ENCODE assay signal across 15 cellular contexts in genomic region chr22:20012741-20013331, GRCh38. TPM values are rescaled to one million over a fixed set of nuclear protein-coding genes. Genes with fewer than 3 reads are reported as not detected.
DNase-seq lines count a peak whose midpoint lies in the region; ATAC-seq and TF ChIP-seq lines count a peak whose summit lies in the region.
"Had no signal": no experiment of that assay in that cellular context is flagged by ENCODE, and none has a peak within 500 bp of the region (broad histone marks: within the 10 kb centered on the region; RNA-seq: fewer than 3 reads in every experiment).

No MANE protein-coding gene starts in this region.

- H4K20me1 ChIP-seq in BLaER1 treated with 17β-estradiol and CSF1 and Interleukin-3, amounts not matched to agents 10 nM and 100 nM, result peaks cover 0 to 20% (median 7%) of the 10 kb centered on the region in 11 experiments; a peak in 6 of 22 replicates
- no peaks in the 10 kb centered on the region for H4K20me1 ChIP-seq in IMR-90 (ENCODE audit: insufficient read depth, low read length)

- peaks cover 32 to 35% (median 33%) of the 10 kb centered on the region in 11 experiments for H3K27me3 ChIP-seq in BLaER1 treated with 17β-estradiol and CSF1 and Interleukin-3, amounts not matched to agents 10 nM and 100 nM
- peaks cover 27% of the 10 kb centered on the region for H3K27me3 ChIP-seq in IMR-90 (ENCODE audit: control insufficient read depth, insufficient read depth, low read length)
- no peaks in the 10 kb centered on the region for H3K27me3 ChIP-seq in endocrine pancreas (ENCODE audit: control insufficient read depth, insufficient read depth, low read length)
- H3K27me3 ChIP-seq in trophoblast cell (ENCODE audit: insufficient read depth, low read length), result peaks cover 11% of the 10 kb centered on the region
- no peaks in the 10 kb centered on the region for H3K27me3 ChIP-seq in uterus
- H3K27me3 ChIP-seq: BE2C, Peyer's patch had no signal

- H3K9ac ChIP-seq in BLaER1 treated with 17β-estradiol and CSF1 and Interleukin-3, amounts not matched to agents 10 nM and 100 nM, result 0 out of 22 replicates have a peak overlapping the region, but pooled peaks of 1 of the 11 experiments have one; percentile 18
- H3K9ac ChIP-seq in IMR-90 (ENCODE audit: low read depth, low read length) (no peak overlapping the region), endocrine pancreas (ENCODE audit: control insufficient read depth, insufficient read depth, low read length) (peak overlapping the region; percentile 23), trophoblast cell (ENCODE audit: low read length) (no peak overlapping the region)

- H3K18ac ChIP-seq in IMR-90 (ENCODE audit: low read depth, low read length), result no peak overlapping the region
- no peak overlapping the region for H3K18ac ChIP-seq in trophoblast cell (ENCODE audit: low read length)

- H2BK5ac ChIP-seq in IMR-90 (ENCODE audit: low read depth, low read length, poor library complexity, severe bottlenecking) (no peak overlapping the region), trophoblast cell (ENCODE audit: low read depth, low read length, poor library complexity) (no peak overlapping the region)

- no peak for TF ChIP-seq POLR2A in IMR-90 (IDR thresholded peaks at IDR 0.05; ENCODE audit: low read depth, low read length)
- TF ChIP-seq POLR2A in uterus (IDR thresholded peaks at IDR 0.05), result no peak

- TF ChIP-seq CTCF in IMR-90 (conservative IDR thresholded peaks at IDR 0.05; ENCODE audit: low read depth, low read length) (no peak), uterus (IDR thresholded peaks at IDR 0.05) (no peak)

- H3K9me3 ChIP-seq in BLaER1 treated with 17β-estradiol and CSF1 and Interleukin-3, amounts not matched to agents 10 nM and 100 nM (replicated peaks in 1 of 11), result no peaks in the 10 kb centered on the region
- no peaks in the 10 kb centered on the region for H3K9me3 ChIP-seq in IMR-90 (ENCODE audit: control insufficient read depth, insufficient read depth, low read length)
- H3K9me3 ChIP-seq in endocrine pancreas (ENCODE audit: control insufficient read depth, low read length), result no peaks in the 10 kb centered on the region
- peaks cover 8% of the 10 kb centered on the region for H3K9me3 ChIP-seq in trophoblast cell (ENCODE audit: insufficient read depth, low read depth, low read length)
- no peaks in the 10 kb centered on the region for H3K9me3 ChIP-seq in uterus
- H3K9me3 ChIP-seq: BE2C, HAP-1, Peyer's patch had no signal

- no TSS peak for BruUV-seq in IMR-90 (replicated peaks; lab: Mats Ljungman, UMichigan)

- H3K4me2 ChIP-seq in BLaER1 treated with 17β-estradiol and CSF1 and Interleukin-3, amounts not matched to agents 10 nM and 100 nM, result peak overlapping the region in 7 of 11 experiments; percentile 18 to 93 (median 33); a peak in 10 of 22 replicates
- H3K4me2 ChIP-seq in IMR-90 (ENCODE audit: low read depth, low read length) (no peak overlapping the region), trophoblast cell (ENCODE audit: low read length) (no peak overlapping the region)

- no peak overlapping the region for H3K14ac ChIP-seq in IMR-90 (replicated peaks; ENCODE audit: low read depth, low read length)
- H3K14ac ChIP-seq in trophoblast cell (ENCODE audit: low read length), result no peak overlapping the region

- no peak overlapping the region for H4K12ac ChIP-seq in trophoblast cell (ENCODE audit: low read depth, low read length)

- H2AK9ac ChIP-seq in IMR-90 (replicated peaks; ENCODE audit: low read depth, low read length, poor library complexity), result peak overlapping the region; percentile 87

- dilution Hi-C loops in IMR-90 (cut with HindIII; ENCODE audit: low sequenced_read_pairs, unreplicated experiment), result no loop called here

- H4K8ac ChIP-seq in IMR-90 (ENCODE audit: low read depth in 2 of 2, low read length in 2 of 2), result peak overlapping the region in 1 of 2 experiments; percentile 60; a peak in 1 of 4 replicates
- H4K8ac ChIP-seq in trophoblast cell (ENCODE audit: low read depth, low read length), result no peak overlapping the region

- H2BK120ac ChIP-seq in IMR-90 (ENCODE audit: low read depth, low read length) (no peak overlapping the region), trophoblast cell (ENCODE audit: insufficient read depth, low read length, poor library complexity) (no peak overlapping the region)

- 75% methylated on average over 4 of the region's 10 CpGs; no CpG with 5 or more reads in 1 of the 2 experiments for WGBS in IMR-90 (ENCODE audit: extremely low coverage in 2 of 2, insufficient read length in 1 of 2), 2 experiments
- no CpG with 5 or more reads among the region's 10 CpGs for WGBS in trophoblast cell (ENCODE audit: extremely low coverage, insufficient coverage, insufficient read length)

- H3K4me3 ChIP-seq in BLaER1 treated with 17β-estradiol and CSF1 and Interleukin-3, amounts not matched to agents 10 nM and 100 nM, result no peak overlapping the region
- H3K4me3 ChIP-seq in IMR-90 (ENCODE audit: insufficient read depth, low read depth, low read length) (no peak overlapping the region), endocrine pancreas (ENCODE audit: control insufficient read depth, insufficient read depth, low read length) (no peak overlapping the region), trophoblast cell (ENCODE audit: low read depth, low read length) (no peak overlapping the region), uterus (no peak overlapping the region)
- H3K4me3 ChIP-seq: HAP-1, Peyer's patch had no signal

- DNase-seq in IMR-90, result no peak
- no peak for DNase-seq in trophoblast cell
- no peak for DNase-seq in T-helper 9 cell
- no peak for DNase-seq in uterus
- DNase-seq: DMS 273 treated with DMSO at 0.1 percent for 48 hours, MV-4-11, NCI-H2029 treated with DMSO at 0.1 percent for 48 hours, NCI-H510A treated with DMSO at 0.1 percent for 48 hours, SIG-M5 had no signal

- POLR2A ChIA-PET in IMR-90 (lab: Charles Lee; ENCODE audit: unreplicated experiment), result no interaction called here

- peak overlapping the region; percentile 48 for H2AK5ac ChIP-seq in IMR-90 (ENCODE audit: low read depth, low read length)
- peak overlapping the region; percentile 58 for H2AK5ac ChIP-seq in trophoblast cell (ENCODE audit: low read length)

- H2BK12ac ChIP-seq in trophoblast cell (ENCODE audit: low read length), result no peak overlapping the region

- CTCF ChIA-PET in IMR-90 (lab: Yijun Ruan, JAX), result interaction anchor here (0.5 to 1.8 kb wide), 11 partner anchors 9 to 1890 kb away, joined by 3 to 8 read pairs (median 5); no protein-coding TSS in a partner anchor

- no peak overlapping the region for H3K56ac ChIP-seq in IMR-90 (ENCODE audit: extremely low read depth, insufficient read depth, low read length)

- no peak for ATAC-seq in IMR-90 (ENCODE audit: low read depth)
- no peak for ATAC-seq in GM21447 (IDR thresholded peaks at IDR 0.05; ENCODE audit: unreplicated experiment)

- H3K23ac ChIP-seq in IMR-90 (ENCODE audit: low read depth, low read length) (no peak overlapping the region), trophoblast cell (ENCODE audit: low read length) (no peak overlapping the region)

- H3K79me1 ChIP-seq in IMR-90 (ENCODE audit: low read depth in 1 of 2, low read length in 2 of 2) (no peaks in the 10 kb centered on the region), trophoblast cell (ENCODE audit: low read length) (no peaks in the 10 kb centered on the region)

- H2AFZ ChIP-seq in IMR-90 (replicated peaks; ENCODE audit: low read length, poor library complexity) (peak overlapping the region; percentile 87), trophoblast cell (ENCODE audit: insufficient read depth, low read length, poor library complexity) (no peak overlapping the region)

- H3K36me3 ChIP-seq in BLaER1 treated with 17β-estradiol and CSF1 and Interleukin-3, amounts not matched to agents 10 nM and 100 nM, result no peaks in the 10 kb centered on the region
- H3K36me3 ChIP-seq in IMR-90 (ENCODE audit: control insufficient read depth, insufficient read depth, low read length), result no peaks in the 10 kb centered on the region
- no peaks in the 10 kb centered on the region for H3K36me3 ChIP-seq in endocrine pancreas (ENCODE audit: control insufficient read depth, insufficient read depth, low read length)
- no peaks in the 10 kb centered on the region for H3K36me3 ChIP-seq in trophoblast cell (ENCODE audit: control insufficient read depth in 1 of 2, insufficient read depth in 2 of 2, low read length in 2 of 2)
- H3K36me3 ChIP-seq in uterus, result no peaks in the 10 kb centered on the region
- H3K36me3 ChIP-seq: HAP-1, Peyer's patch had no signal

- peaks cover 8 to 69% (median 48%) of the 10 kb centered on the region in 10 experiments; a peak in 19 of 20 replicates for H3K4me1 ChIP-seq in BLaER1 treated with 17β-estradiol and CSF1 and Interleukin-3, amounts not matched to agents 10 nM and 100 nM
- no peaks in the 10 kb centered on the region for H3K4me1 ChIP-seq in IMR-90 (ENCODE audit: control insufficient read depth, insufficient read depth, low read length)
- H3K4me1 ChIP-seq in endocrine pancreas (ENCODE audit: control insufficient read depth, insufficient read depth, low read length), result no peaks in the 10 kb centered on the region
- peaks cover 3% of the 10 kb centered on the region in 2 experiments for H3K4me1 ChIP-seq in trophoblast cell (ENCODE audit: control insufficient read depth in 1 of 2, insufficient read depth in 2 of 2, low read length in 2 of 2)
- H3K4me1 ChIP-seq in uterus, result peaks cover 0 to 4% of the 10 kb centered on the region in 2 donors

- H3K27ac ChIP-seq in BLaER1 treated with 17β-estradiol and CSF1 and Interleukin-3, amounts not matched to agents 10 nM and 100 nM, result no peak overlapping the region
- H3K27ac ChIP-seq in IMR-90 (ENCODE audit: insufficient read depth, low read length), result no peak overlapping the region
- H3K27ac ChIP-seq in trophoblast cell (ENCODE audit: low read depth, low read length), result no peak overlapping the region
- no peak overlapping the region for H3K27ac ChIP-seq in uterus
- H3K27ac ChIP-seq: Peyer's patch had no signal

- no peak overlapping the region for H2BK15ac ChIP-seq in IMR-90 (ENCODE audit: low read depth, low read length)

- H4K5ac ChIP-seq in IMR-90 (ENCODE audit: low read depth, low read length), result no peak overlapping the region

- in situ Hi-C loops in IMR-90 (cut with MboI; ENCODE audit: low sequenced_read_pairs), result loop anchor here (5.0 kb wide), 1 partner anchor 41 kb away; no protein-coding TSS in a partner anchor

- H3K9me1 ChIP-seq in IMR-90 (ENCODE audit: insufficient read depth, low read length), result no peaks in the 10 kb centered on the region

- H3K79me2 ChIP-seq in trophoblast cell (ENCODE audit: control insufficient read depth, insufficient read depth, low read length, poor library complexity), result no peaks in the 10 kb centered on the region

- no peak overlapping the region for H2BK20ac ChIP-seq in IMR-90 (ENCODE audit: low read depth, low read length)

- intact Hi-C loops in IMR-90 (cut with micrococcal nuclease), result loop anchor here (1.0 to 5.0 kb wide), 2 partner anchors 43 to 281 kb away; no protein-coding TSS in a partner anchor
- intact Hi-C loops in uterus (cut with DNase I; ENCODE audit: low total_unique reads), result loop anchor here (5.0 kb wide), 1 partner anchor 41 kb away; no protein-coding TSS in a partner anchor

- TF ChIP-seq RAD21 in IMR-90 (IDR thresholded peaks at IDR 0.05; ENCODE audit: low read length), result no peak

- no peak overlapping the region for H4K91ac ChIP-seq in IMR-90 (ENCODE audit: insufficient read depth, low read depth, low read length)
- no peak overlapping the region for H4K91ac ChIP-seq in trophoblast cell (ENCODE audit: low read depth, low read length)

- H3K4ac ChIP-seq in IMR-90 (ENCODE audit: low read depth, low read length), result peak overlapping the region; percentile 58
- H3K4ac ChIP-seq in trophoblast cell (ENCODE audit: low read depth, low read length), result no peak overlapping the region

RNA-seq across cellular contexts. Expression of gene ARVCF, which starts 3.8 kb away (rescaled TPM):
- total RNA-seq in IMR-90 (2012; rRNA removed) (8.6 and 12.2 TPM in 2 replicates), uterus (10 to 100 TPM in 2 of 4 donors, 1 to 10 TPM in 2; 1.5 to 43.4 (median 16.6) TPM)
- 14.1 and 18.1 TPM in 2 replicates for polyA plus RNA-seq in IMR-90 (2012; rRNA removed)
- polyA plus RNA-seq in IMR-90 (2012; cell fraction: cytosol; rRNA removed), result 8.9 and 14.7 TPM in 2 replicates
- polyA plus RNA-seq in IMR-90 (2012; cell fraction: nucleus; rRNA removed; ENCODE audit: low replicate concordance), result 46.1 and 149 TPM in 2 replicates
- polyA plus RNA-seq in trophoblast cell (2013), result 5.7 and 5.9 TPM in 2 replicates

RNA-seq across cellular contexts. Expression of gene TANGO2, which starts 8.1 kb away (rescaled TPM):
- total RNA-seq in IMR-90 (2012; rRNA removed) (60.5 and 75.1 TPM in 2 replicates), uterus (10 to 100 TPM in 2 of 4 donors, 1 to 10 TPM in 2; 2.8 to 25.1 (median 13.3) TPM)
- 43.2 and 45.1 TPM in 2 replicates for polyA plus RNA-seq in IMR-90 (2012; rRNA removed)
- polyA plus RNA-seq in IMR-90 (2012; cell fraction: cytosol; rRNA removed), result 33.0 and 52.8 TPM in 2 replicates
- 45.9 and 91.8 TPM in 2 replicates for polyA plus RNA-seq in IMR-90 (2012; cell fraction: nucleus; rRNA removed; ENCODE audit: low replicate concordance)
- polyA plus RNA-seq in trophoblast cell (2013), result 13.5 and 14.9 TPM in 2 replicates

Comparison
In these comparisons a context has a peak if more than half of its experiments do, and no peak if none do; other contexts are left out.
1. H3K4me2 ChIP-seq: peak in BLaER1 treated with 17β-estradiol and CSF1 and Interleukin-3, amounts not matched to agents 10 nM and 100 nM (7 of 11); none in IMR-90 (single experiment) and trophoblast cell (single experiment).